ENCODE assay signal across 17 cellular contexts in the genomic region with DNA sequence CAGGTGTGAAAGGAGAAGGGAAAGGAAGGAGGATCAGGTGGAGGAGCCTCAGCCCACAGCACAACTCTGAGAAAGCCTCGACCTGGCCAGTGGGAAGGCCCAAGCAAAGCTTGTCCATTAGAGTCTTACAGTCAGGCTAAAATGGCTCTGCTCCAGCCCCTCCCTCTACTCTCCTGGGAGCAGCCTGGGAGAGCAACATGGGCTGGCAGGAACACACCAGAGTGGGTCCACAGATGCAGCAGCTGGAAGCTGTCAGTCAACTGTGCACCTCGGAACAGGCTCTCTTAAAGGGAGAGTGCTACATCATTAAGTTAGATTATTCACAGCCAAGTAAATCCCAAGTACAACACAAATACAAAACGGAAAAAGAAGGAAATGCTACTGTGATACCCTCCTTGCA.
A peak's percentile ranks its signal among the peaks of the same experiment; 100 is the strongest.
DNase-seq lines count a peak whose midpoint lies in the region; ATAC-seq lines count a peak whose summit lies in the region.
"Had no signal": no experiment of that assay in that cellular context is flagged by ENCODE, and none has a peak within 500 bp of the region (broad histone marks: within the 10 kb centered on the region; RNA-seq: fewer than 3 reads in every experiment).

No MANE protein-coding gene starts in this region.

- peaks cover 11% of the 10 kb centered on the region for H3K36me3 Mint-ChIP-seq in activated naive CD4-positive, alpha-beta T cell treated with anti-CD3 and anti-CD28 coated beads, Interleukin-2, amount 50 U/mL, for 24 hours
- peaks cover 0 to 7% of the 10 kb centered on the region in 2 donors for H3K36me3 Mint-ChIP-seq in activated naive CD4-positive, alpha-beta T cell treated with anti-CD3 and anti-CD28 coated beads, Interleukin-2, amount 50 U/mL, for 72 hours

- no peak overlapping the region for H4K8ac ChIP-seq in trophoblast cell (ENCODE audit: low read depth, low read length)

- no CpG with 5 or more reads among the region's 3 CpGs for WGBS in trophoblast cell (ENCODE audit: extremely low coverage, insufficient coverage, insufficient read length)

- no peak overlapping the region for H3K18ac ChIP-seq in trophoblast cell (ENCODE audit: low read length)

- no peak for ATAC-seq in activated naive CD4-positive, alpha-beta T cell treated with anti-CD3 and anti-CD28 coated beads, Interleukin-2, amount 50 U/mL, for 72 hours
- ATAC-seq in left ventricle myocardium superior: peak; percentile 82
- ATAC-seq in stimulated activated naive CD8-positive, alpha-beta T cell treated with anti-CD3 and anti-CD28 coated beads, Interleukin-15, Interleukin-2, amounts not matched to agents 100 U/mL and 50 U/mL, for 24 hours: no peak
- ATAC-seq: activated CD4-positive, alpha-beta T cell treated with anti-CD3 and anti-CD28 coated beads for 36 hours; HepG2 had no signal

- H3K4me1 Mint-ChIP-seq in activated naive CD4-positive, alpha-beta T cell treated with anti-CD3 and anti-CD28 coated beads, Interleukin-2, amount 50 U/mL, for 24 hours: peaks cover 31% of the 10 kb centered on the region
- H3K4me1 Mint-ChIP-seq: endodermal cell had no signal

- H3K36me3 ChIP-seq in adipocyte (ENCODE audit: control insufficient read depth, insufficient read depth, low read length, severe bottlenecking): peaks cover 12% of the 10 kb centered on the region
- peaks cover 6 to 16% (median 12%) of the 10 kb centered on the region in 3 donors for H3K36me3 ChIP-seq in skeletal muscle tissue (ENCODE audit: control insufficient read depth in 3 of 3, insufficient read depth in 3 of 3, low read length in 3 of 3)
- peaks cover 5 to 15% of the 10 kb centered on the region in 2 experiments for H3K36me3 ChIP-seq in trophoblast cell (ENCODE audit: control insufficient read depth in 1 of 2, insufficient read depth in 2 of 2, low read length in 2 of 2)

- no peak for DNase-seq in activated naive CD4-positive, alpha-beta T cell treated with anti-CD3 and anti-CD28 coated beads, Interleukin-2, amount 50 U/mL, for 72 hours (ENCODE audit: low spot score in 2 of 2)
- DNase-seq in adipocyte (ENCODE audit: low read depth): peak; percentile 51
- peak; percentile 55 for DNase-seq in left ventricle myocardium superior
- no peak for DNase-seq in trophoblast cell
- no peak for DNase-seq in stimulated activated naive CD8-positive, alpha-beta T cell treated with anti-CD3 and anti-CD28 coated beads, Interleukin-15, Interleukin-2, amounts not matched to agents 100 U/mL and 50 U/mL, for 24 hours
- DNase-seq in NCI-H1436 (lab: John Stamatoyannopoulos, UW): no peak
- DNase-seq: activated CD4-positive, alpha-beta T cell treated with anti-CD3 and anti-CD28 coated beads for 36 hours; activated naive CD4-positive, alpha-beta T cell treated with anti-CD3 and anti-CD28 coated beads, Interleukin-2, amount 50 U/mL, for 16 hours; cerebellar nuclear complex; endodermal cell; immature natural killer cell; NCI-H2107 had no signal

- H2AK5ac ChIP-seq in trophoblast cell (ENCODE audit: low read length): no peak overlapping the region

- H3K79me1 ChIP-seq in trophoblast cell (ENCODE audit: low read length): no peaks in the 10 kb centered on the region

- H4K12ac ChIP-seq in trophoblast cell (ENCODE audit: low read depth, low read length): no peak overlapping the region

- no peak overlapping the region for H2BK120ac ChIP-seq in trophoblast cell (ENCODE audit: insufficient read depth, low read length, poor library complexity)

- peak overlapping the region; percentile 87 for H3K27ac Mint-ChIP-seq in activated naive CD4-positive, alpha-beta T cell treated with anti-CD3 and anti-CD28 coated beads, Interleukin-2, amount 50 U/mL, for 24 hours
- no peak overlapping the region for H3K27ac Mint-ChIP-seq in activated naive CD4-positive, alpha-beta T cell treated with anti-CD3 and anti-CD28 coated beads, Interleukin-2, amount 50 U/mL, for 72 hours
- H3K27ac Mint-ChIP-seq: endodermal cell; T-helper 2 cell treated with Interferon-gamma antibody and Interleukin-4, amounts not matched to agents 5 μg/mL and 100 μg/mL, for 36 hours had no signal

- no peaks in the 10 kb centered on the region for H3K79me2 ChIP-seq in trophoblast cell (ENCODE audit: control insufficient read depth, insufficient read depth, low read length, poor library complexity)

- H3K9me3 ChIP-seq in adipocyte (ENCODE audit: control insufficient read depth, low read length) (no peaks in the 10 kb centered on the region), skeletal muscle tissue (ENCODE audit: control insufficient read depth in 3 of 3, low read length in 3 of 3) (no peaks in the 10 kb centered on the region), trophoblast cell (ENCODE audit: insufficient read depth, low read depth, low read length) (no peaks in the 10 kb centered on the region)
- H3K9me3 ChIP-seq: neutrophil had no signal

- H3K4me1 ChIP-seq in adipocyte (ENCODE audit: control insufficient read depth, insufficient read depth, low read length) (peaks cover 16% of the 10 kb centered on the region), skeletal muscle tissue (ENCODE audit: control insufficient read depth in 3 of 3, insufficient read depth in 3 of 3, low read length in 3 of 3) (peaks cover 18 to 24% (median 21%) of the 10 kb centered on the region in 3 donors), trophoblast cell (ENCODE audit: control insufficient read depth in 1 of 2, insufficient read depth in 2 of 2, low read length in 2 of 2) (peaks cover under 1 to 2% of the 10 kb centered on the region in 2 experiments)

- no peak overlapping the region for H3K4me3 Mint-ChIP-seq in activated naive CD4-positive, alpha-beta T cell treated with anti-CD3 and anti-CD28 coated beads, Interleukin-2, amount 50 U/mL, for 24 hours
- H3K4me3 Mint-ChIP-seq: activated CD4-positive, alpha-beta T cell treated with anti-CD3 and anti-CD28 coated beads for 36 hours; endodermal cell; immature natural killer cell; T-helper 2 cell treated with Interferon-gamma antibody and Interleukin-4, amounts not matched to agents 5 μg/mL and 100 μg/mL, for 36 hours had no signal

- no peak overlapping the region for H3K9ac ChIP-seq in adipocyte (ENCODE audit: low read length)
- H3K9ac ChIP-seq in skeletal muscle tissue (ENCODE audit: low read depth in 1 of 3, low read length in 3 of 3): peak overlapping the region in 1 of 3 donors; percentile 25
- no peak overlapping the region for H3K9ac ChIP-seq in trophoblast cell (ENCODE audit: low read length)

- no peaks in the 10 kb centered on the region for H3K9me3 Mint-ChIP-seq in activated naive CD4-positive, alpha-beta T cell treated with anti-CD3 and anti-CD28 coated beads, Interleukin-2, amount 50 U/mL, for 24 hours
- H3K9me3 Mint-ChIP-seq in activated naive CD4-positive, alpha-beta T cell treated with anti-CD3 and anti-CD28 coated beads, Interleukin-2, amount 50 U/mL, for 72 hours: no peaks in the 10 kb centered on the region
- H3K9me3 Mint-ChIP-seq: endodermal cell; T-helper 2 cell treated with Interferon-gamma antibody and Interleukin-4, amounts not matched to agents 5 μg/mL and 100 μg/mL, for 36 hours had no signal

- H3K27ac ChIP-seq in skeletal muscle tissue (ENCODE audit: low read depth, low read length): peak overlapping the region; percentile 1
- no peak overlapping the region for H3K27ac ChIP-seq in trophoblast cell (ENCODE audit: low read depth, low read length)
- H3K27ac ChIP-seq: neutrophil had no signal

- intact Hi-C loops in left ventricle myocardium superior (cut with micrococcal nuclease): no loop called here

- H3K4me3 ChIP-seq in adipocyte (ENCODE audit: low read length) (no peak overlapping the region), skeletal muscle tissue (ENCODE audit: low read length in 3 of 3) (no peak overlapping the region), trophoblast cell (ENCODE audit: low read depth, low read length) (no peak overlapping the region)

- no peak overlapping the region for H3K4ac ChIP-seq in trophoblast cell (ENCODE audit: low read depth, low read length)

- no peak overlapping the region for H2BK5ac ChIP-seq in trophoblast cell (ENCODE audit: low read depth, low read length, poor library complexity)

- no peak overlapping the region for H3K14ac ChIP-seq in trophoblast cell (ENCODE audit: low read length)

- no peaks in the 10 kb centered on the region for H3K27me3 ChIP-seq in adipocyte (replicated peaks; ENCODE audit: control insufficient read depth, insufficient read depth, low read length)
- H3K27me3 ChIP-seq in skeletal muscle tissue (ENCODE audit: control insufficient read depth in 3 of 3, insufficient read depth in 3 of 3, low read length in 3 of 3): no peaks in the 10 kb centered on the region
- H3K27me3 ChIP-seq in trophoblast cell (ENCODE audit: insufficient read depth, low read length): no peaks in the 10 kb centered on the region
- H3K27me3 ChIP-seq: neutrophil had no signal

- no peak overlapping the region for H2AFZ ChIP-seq in trophoblast cell (ENCODE audit: insufficient read depth, low read length, poor library complexity)

- no peak overlapping the region for H3K23ac ChIP-seq in trophoblast cell (ENCODE audit: low read length)

- no peak overlapping the region for H3K4me2 ChIP-seq in trophoblast cell (ENCODE audit: low read length)

- no peaks in the 10 kb centered on the region for H3K27me3 Mint-ChIP-seq in activated naive CD4-positive, alpha-beta T cell treated with anti-CD3 and anti-CD28 coated beads, Interleukin-2, amount 50 U/mL, for 24 hours
- H3K27me3 Mint-ChIP-seq: activated CD4-positive, alpha-beta T cell treated with anti-CD3 and anti-CD28 coated beads for 36 hours had no signal

- H4K91ac ChIP-seq in trophoblast cell (ENCODE audit: low read depth, low read length): no peak overlapping the region

- H2BK12ac ChIP-seq in trophoblast cell (ENCODE audit: low read length): no peak overlapping the region

Comparison
In these comparisons a context has a peak if more than half of its experiments do, and no peak if none do; other contexts are left out.
1. DNase-seq: peak in adipocyte (single experiment) and left ventricle myocardium superior (single experiment); none in activated naive CD4-positive, alpha-beta T cell treated with anti-CD3 and anti-CD28 coated beads, Interleukin-2, amount 50 U/mL, for 72 hours (0 of 2), trophoblast cell (0 of 2), stimulated activated naive CD8-positive, alpha-beta T cell treated with anti-CD3 and anti-CD28 coated beads, Interleukin-15, Interleukin-2, amounts not matched to agents 100 U/mL and 50 U/mL, for 24 hours (single experiment) and NCI-H1436 (single experiment).